In the genomic region with DNA sequence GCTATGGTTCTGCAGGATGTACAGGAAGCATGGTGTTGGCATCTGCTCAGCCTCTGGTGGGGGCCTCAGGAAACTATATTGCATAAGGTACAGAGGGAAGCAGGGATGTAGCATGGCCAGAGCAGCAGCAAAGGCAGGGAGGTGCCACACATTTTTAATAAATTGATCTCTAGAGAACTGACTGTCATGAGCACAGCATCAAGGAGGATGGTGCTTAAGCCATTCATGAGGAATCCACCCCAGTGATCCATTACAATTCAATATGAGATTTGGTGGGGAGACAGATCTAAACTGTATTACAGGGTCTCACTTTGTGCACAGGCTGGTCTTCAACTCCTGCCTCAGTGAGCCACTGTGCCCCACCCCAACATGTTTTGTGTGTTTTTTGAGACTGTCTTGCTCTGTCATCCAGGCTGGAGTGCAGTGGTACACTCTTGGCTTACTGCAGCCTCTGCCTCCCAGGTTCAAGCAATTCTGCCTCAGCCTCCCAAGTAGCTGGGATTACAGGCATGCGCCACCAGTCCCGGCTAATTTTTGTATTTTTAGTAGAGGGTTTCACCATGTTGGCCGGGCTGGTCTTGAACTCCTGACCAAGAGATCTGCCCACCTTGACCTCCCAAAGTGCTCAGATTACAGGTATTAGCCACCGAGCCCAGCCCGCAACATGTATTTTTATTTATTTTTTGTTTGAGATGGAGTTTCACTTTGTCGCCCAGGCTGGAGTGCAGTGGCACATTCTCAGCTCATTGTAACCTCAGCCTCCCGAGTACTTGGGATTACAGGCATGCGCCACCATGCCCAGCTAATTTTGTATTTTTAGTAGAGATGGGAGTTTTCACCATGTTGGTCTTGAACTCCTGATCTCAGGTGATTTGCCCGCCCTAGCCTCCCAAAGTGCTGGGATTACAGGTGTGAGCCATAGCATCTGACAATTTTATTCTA, we compare ENCODE assay signal across 2 cellular contexts.
A peak's percentile ranks its signal among the peaks of the same experiment; 100 is the strongest.
TF ChIP-seq lines count a peak whose summit lies in the region.

No MANE protein-coding gene starts in this region.

TF ChIP-seq in SK-N-SH, 30 proteins besides CTCF, POLR2A, EP300 and RAD21:
- TF ChIP-seq FOXJ3 (CRISPR knock-in tag; IDR thresholded peaks at IDR 0.05) (no peak), MXI1 (IDR thresholded peaks at IDR 0.05; ENCODE audit: low read depth, low read length) (no peak), EZH2phosphoT487 (IDR thresholded peaks at IDR 0.05; ENCODE audit: borderline replicate concordance, low read depth) (no peak), GATA2 (CRISPR knock-in tag; IDR thresholded peaks at IDR 0.05) (no peak), NRF1 (IDR thresholded peaks at IDR 0.05; ENCODE audit: low read depth, low read length) (no peak), POLR2AphosphoS5 (IDR thresholded peaks at IDR 0.05; ENCODE audit: low read depth, low read length) (peak; percentile 2), TAF1 (IDR thresholded peaks at IDR 0.05; ENCODE audit: borderline replicate concordance, low read depth, low read length) (no peak)
- TF ChIP-seq, protein P1, sequence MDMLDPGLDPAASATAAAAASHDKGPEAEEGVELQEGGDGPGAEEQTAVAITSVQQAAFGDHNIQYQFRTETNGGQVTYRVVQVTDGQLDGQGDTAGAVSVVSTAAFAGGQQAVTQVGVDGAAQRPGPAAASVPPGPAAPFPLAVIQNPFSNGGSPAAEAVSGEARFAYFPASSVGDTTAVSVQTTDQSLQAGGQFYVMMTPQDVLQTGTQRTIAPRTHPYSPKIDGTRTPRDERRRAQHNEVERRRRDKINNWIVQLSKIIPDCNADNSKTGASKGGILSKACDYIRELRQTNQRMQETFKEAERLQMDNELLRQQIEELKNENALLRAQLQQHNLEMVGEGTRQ (IDR thresholded peaks at IDR 0.05; ENCODE audit: borderline replicate concordance, low read depth, low read length): no peak

TF ChIP-seq in SK-N-SH treated with all-trans-retinoic acid at 6 μM for 48 hours, 23 proteins besides CTCF, POLR2A, EP300 and RAD21:
- TF ChIP-seq GLIS3 (CRISPR knock-in tag; IDR thresholded peaks at IDR 0.05) (no peak), BACH2 (CRISPR knock-in tag; IDR thresholded peaks at IDR 0.05; ENCODE audit: borderline replicate concordance) (no peak), TOX (CRISPR knock-in tag; IDR thresholded peaks at IDR 0.05; ENCODE audit: borderline replicate concordance) (no peak), ZNF70 (CRISPR knock-in tag; IDR thresholded peaks at IDR 0.05) (no peak), TCF4 (CRISPR knock-in tag; IDR thresholded peaks at IDR 0.05; ENCODE audit: borderline replicate concordance) (no peak), ISL1 (CRISPR knock-in tag; IDR thresholded peaks at IDR 0.05) (no peak), ESRRG (CRISPR knock-in tag; IDR thresholded peaks at IDR 0.05) (no peak), ARNTL (CRISPR knock-in tag; IDR thresholded peaks at IDR 0.05; ENCODE audit: borderline replicate concordance, low read depth) (no peak), ZNF8 (CRISPR knock-in tag; IDR thresholded peaks at IDR 0.05) (no peak), ZNF565 (CRISPR knock-in tag; conservative IDR thresholded peaks at IDR 0.05; ENCODE audit: low read depth) (no peak), ZC3H10 (CRISPR knock-in tag; IDR thresholded peaks at IDR 0.05) (no peak), OSR1 (CRISPR knock-in tag; IDR thresholded peaks at IDR 0.05) (no peak)
- TF ChIP-seq, protein P2, sequence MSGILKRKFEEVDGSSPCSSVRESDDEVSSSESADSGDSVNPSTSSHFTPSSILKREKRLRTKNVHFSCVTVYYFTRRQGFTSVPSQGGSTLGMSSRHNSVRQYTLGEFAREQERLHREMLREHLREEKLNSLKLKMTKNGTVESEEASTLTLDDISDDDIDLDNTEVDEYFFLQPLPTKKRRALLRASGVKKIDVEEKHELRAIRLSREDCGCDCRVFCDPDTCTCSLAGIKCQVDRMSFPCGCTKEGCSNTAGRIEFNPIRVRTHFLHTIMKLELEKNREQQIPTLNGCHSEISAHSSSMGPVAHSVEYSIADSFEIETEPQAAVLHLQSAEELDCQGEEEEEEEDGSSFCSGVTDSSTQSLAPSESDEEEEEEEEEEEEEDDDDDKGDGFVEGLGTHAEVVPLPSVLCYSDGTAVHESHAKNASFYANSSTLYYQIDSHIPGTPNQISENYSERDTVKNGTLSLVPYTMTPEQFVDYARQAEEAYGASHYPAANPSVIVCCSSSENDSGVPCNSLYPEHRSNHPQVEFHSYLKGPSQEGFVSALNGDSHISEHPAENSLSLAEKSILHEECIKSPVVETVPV (CRISPR knock-in tag; IDR thresholded peaks at IDR 0.05): no peak
- TF ChIP-seq, protein P3, sequence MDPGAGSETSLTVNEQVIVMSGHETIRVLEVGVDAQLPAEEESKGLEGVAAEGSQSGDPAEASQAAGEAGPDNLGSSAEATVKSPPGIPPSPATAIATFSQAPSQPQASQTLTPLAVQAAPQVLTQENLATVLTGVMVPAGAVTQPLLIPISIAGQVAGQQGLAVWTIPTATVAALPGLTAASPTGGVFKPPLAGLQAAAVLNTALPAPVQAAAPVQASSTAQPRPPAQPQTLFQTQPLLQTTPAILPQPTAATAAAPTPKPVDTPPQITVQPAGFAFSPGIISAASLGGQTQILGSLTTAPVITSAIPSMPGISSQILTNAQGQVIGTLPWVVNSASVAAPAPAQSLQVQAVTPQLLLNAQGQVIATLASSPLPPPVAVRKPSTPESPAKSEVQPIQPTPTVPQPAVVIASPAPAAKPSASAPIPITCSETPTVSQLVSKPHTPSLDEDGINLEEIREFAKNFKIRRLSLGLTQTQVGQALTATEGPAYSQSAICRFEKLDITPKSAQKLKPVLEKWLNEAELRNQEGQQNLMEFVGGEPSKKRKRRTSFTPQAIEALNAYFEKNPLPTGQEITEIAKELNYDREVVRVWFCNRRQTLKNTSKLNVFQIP (CRISPR knock-in tag; IDR thresholded peaks at IDR 0.05; ENCODE audit: borderline replicate concordance, low read depth): no peak
- TF ChIP-seq, protein P4, sequence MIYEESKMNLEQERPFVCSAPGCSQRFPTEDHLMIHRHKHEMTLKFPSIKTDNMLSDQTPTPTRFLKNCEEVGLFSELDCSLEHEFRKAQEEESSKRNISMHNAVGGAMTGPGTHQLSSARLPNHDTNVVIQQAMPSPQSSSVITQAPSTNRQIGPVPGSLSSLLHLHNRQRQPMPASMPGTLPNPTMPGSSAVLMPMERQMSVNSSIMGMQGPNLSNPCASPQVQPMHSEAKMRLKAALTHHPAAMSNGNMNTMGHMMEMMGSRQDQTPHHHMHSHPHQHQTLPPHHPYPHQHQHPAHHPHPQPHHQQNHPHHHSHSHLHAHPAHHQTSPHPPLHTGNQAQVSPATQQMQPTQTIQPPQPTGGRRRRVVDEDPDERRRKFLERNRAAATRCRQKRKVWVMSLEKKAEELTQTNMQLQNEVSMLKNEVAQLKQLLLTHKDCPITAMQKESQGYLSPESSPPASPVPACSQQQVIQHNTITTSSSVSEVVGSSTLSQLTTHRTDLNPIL (CRISPR knock-in tag; IDR thresholded peaks at IDR 0.05; ENCODE audit: low read depth): no peak
- TF ChIP-seq, protein P5, sequence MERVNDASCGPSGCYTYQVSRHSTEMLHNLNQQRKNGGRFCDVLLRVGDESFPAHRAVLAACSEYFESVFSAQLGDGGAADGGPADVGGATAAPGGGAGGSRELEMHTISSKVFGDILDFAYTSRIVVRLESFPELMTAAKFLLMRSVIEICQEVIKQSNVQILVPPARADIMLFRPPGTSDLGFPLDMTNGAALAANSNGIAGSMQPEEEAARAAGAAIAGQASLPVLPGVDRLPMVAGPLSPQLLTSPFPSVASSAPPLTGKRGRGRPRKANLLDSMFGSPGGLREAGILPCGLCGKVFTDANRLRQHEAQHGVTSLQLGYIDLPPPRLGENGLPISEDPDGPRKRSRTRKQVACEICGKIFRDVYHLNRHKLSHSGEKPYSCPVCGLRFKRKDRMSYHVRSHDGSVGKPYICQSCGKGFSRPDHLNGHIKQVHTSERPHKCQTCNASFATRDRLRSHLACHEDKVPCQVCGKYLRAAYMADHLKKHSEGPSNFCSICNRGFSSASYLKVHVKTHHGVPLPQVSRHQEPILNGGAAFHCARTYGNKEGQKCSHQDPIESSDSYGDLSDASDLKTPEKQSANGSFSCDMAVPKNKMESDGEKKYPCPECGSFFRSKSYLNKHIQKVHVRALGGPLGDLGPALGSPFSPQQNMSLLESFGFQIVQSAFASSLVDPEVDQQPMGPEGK (CRISPR knock-in tag; IDR thresholded peaks at IDR 0.05; ENCODE audit: borderline replicate concordance): no peak
